9 cellular contexts compared by ENCODE assay signal in the genomic region with DNA sequence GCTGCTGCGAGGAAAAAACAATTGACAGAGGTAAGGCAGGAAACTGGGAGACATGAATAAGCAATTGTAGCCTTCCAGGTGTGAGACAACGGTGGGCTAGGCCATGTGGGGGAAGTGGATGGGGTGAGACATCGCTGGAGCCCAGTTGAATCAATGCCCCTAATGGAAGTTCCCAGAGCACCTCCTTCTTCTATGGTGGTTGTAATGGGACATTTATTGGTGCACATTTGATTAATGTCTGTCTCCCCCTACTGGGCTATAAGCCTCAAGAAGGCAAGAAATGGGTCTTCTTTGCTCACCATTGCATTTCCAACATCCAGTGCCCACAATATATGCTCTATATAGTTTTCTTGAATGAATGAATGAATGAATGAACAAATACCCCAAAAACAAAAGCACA. TPM values are rescaled to one million over a fixed set of nuclear protein-coding genes. Genes with fewer than 3 reads are reported as not detected.
DNase-seq lines count a peak whose midpoint lies in the region; ATAC-seq and TF ChIP-seq lines count a peak whose summit lies in the region.
"Had no signal": no experiment of that assay in that cellular context is flagged by ENCODE, and none has a peak within 500 bp of the region (broad histone marks: within the 10 kb centered on the region; RNA-seq: fewer than 3 reads in every experiment).

No MANE protein-coding gene starts in this region.

- peak; percentile 74 for ATAC-seq in Panc1
- no peak for ATAC-seq in aorta (ENCODE audit: low FRiP score)

- H3K27ac ChIP-seq in HEK293 (ENCODE audit: extremely low read depth, low read depth, low read length) = no peak overlapping the region
- H3K27ac ChIP-seq in Panc1 (ENCODE audit: low read length) = no peak overlapping the region
- no peak overlapping the region for H3K27ac ChIP-seq in aorta (ENCODE audit: low read depth in 1 of 2, low read length in 2 of 2)
- no peak overlapping the region for H3K27ac ChIP-seq in right atrium auricular region

- H3K36me3 ChIP-seq in HEK293 (ENCODE audit: control insufficient read depth in 2 of 2, insufficient read depth in 1 of 2, low read length in 2 of 2) = no peaks in the 10 kb centered on the region
- no peaks in the 10 kb centered on the region for H3K36me3 ChIP-seq in Panc1 (ENCODE audit: control insufficient read depth, insufficient read depth, low read length)
- no peaks in the 10 kb centered on the region for H3K36me3 ChIP-seq in aorta (ENCODE audit: control insufficient read depth in 1 of 2, insufficient read depth in 2 of 2, low read length in 1 of 2)
- H3K36me3 ChIP-seq in right atrium auricular region = no peaks in the 10 kb centered on the region

- DNase-seq in COLO829 (ENCODE audit: low spot score) = peak; percentile 28
- peak; percentile 12 for DNase-seq in Panc1 (ENCODE audit: low read depth, low spot score)
- DNase-seq in iPS-NIHi11 (ENCODE audit: low spot score) = peak; percentile 48
- no peak for DNase-seq in hypothalamus (lab: John Stamatoyannopoulos, UW)
- no peak for DNase-seq in aorta
- DNase-seq in right atrium auricular region (ENCODE audit: low spot score) = no peak
- DNase-seq in activated CD4-positive, alpha-beta T cell treated with anti-CD3 and anti-CD28 coated beads, Interleukin-2, amount 10 ng/mL, durations not matched to agents 24 days and 14 days = no peak
- DNase-seq: stimulated activated CD4-positive, alpha-beta T cell treated with anti-CD3 and anti-CD28 coated beads, Interleukin-2, amount 100 ng/mL, for 24 hours had no signal

- H3K27ac Mint-ChIP-seq in activated CD4-positive, alpha-beta T cell treated with anti-CD3 and anti-CD28 coated beads, Interleukin-2, amount 10 ng/mL, durations not matched to agents 24 days and 14 days = no peak overlapping the region

- intact Hi-C loops in Panc1 (cut with micrococcal nuclease; ENCODE audit: unreplicated experiment) (no loop called here), aorta (cut with DNase I) (no loop called here)
- intact Hi-C loops in activated CD4-positive, alpha-beta T cell treated with anti-CD3 and anti-CD28 coated beads, Interleukin-2, amount 10 ng/mL, durations not matched to agents 24 days and 14 days (cut with micrococcal nuclease) = loop anchor here (5.0 kb wide), 1 partner anchor 79 kb away; a partner anchor contains a TSS

- BruUV-seq in Panc1 (replicated peaks; lab: Mats Ljungman, UMichigan) = no TSS peak

- H3K27me3 Mint-ChIP-seq in activated CD4-positive, alpha-beta T cell treated with anti-CD3 and anti-CD28 coated beads, Interleukin-2, amount 10 ng/mL, durations not matched to agents 24 days and 14 days = peaks cover 61% of the 10 kb centered on the region

- no peaks in the 10 kb centered on the region for H3K9me3 Mint-ChIP-seq in activated CD4-positive, alpha-beta T cell treated with anti-CD3 and anti-CD28 coated beads, Interleukin-2, amount 10 ng/mL, durations not matched to agents 24 days and 14 days

- CTCF ChIA-PET in HEK293 (lab: Yijun Ruan, JAX) = interaction anchor here (3.9 kb wide), 1 partner anchor 11 kb away, joined by 21 read pairs; no protein-coding TSS in a partner anchor
- CTCF ChIA-PET in Panc1 (lab: Charles Lee) = no interaction called here

- H3K4me1 Mint-ChIP-seq in activated CD4-positive, alpha-beta T cell treated with anti-CD3 and anti-CD28 coated beads, Interleukin-2, amount 10 ng/mL, durations not matched to agents 24 days and 14 days = peaks cover 3% of the 10 kb centered on the region

- H3K36me3 Mint-ChIP-seq in activated CD4-positive, alpha-beta T cell treated with anti-CD3 and anti-CD28 coated beads, Interleukin-2, amount 10 ng/mL, durations not matched to agents 24 days and 14 days (ENCODE audit: low read depth) = no peaks in the 10 kb centered on the region

- H3K27me3 ChIP-seq in Panc1 (ENCODE audit: control insufficient read depth, insufficient read depth, low read length) (peaks cover 39% of the 10 kb centered on the region), aorta (ENCODE audit: control insufficient read depth in 1 of 2, insufficient read depth in 2 of 2, low read length in 1 of 2) (no peaks in the 10 kb centered on the region), right atrium auricular region (no peaks in the 10 kb centered on the region)

- POLR2A ChIA-PET in HEK293 (lab: Yijun Ruan, JAX) = no interaction called here
- POLR2A ChIA-PET in Panc1 (lab: Charles Lee) = no interaction called here

- H3K4me1 ChIP-seq in HEK293 (ENCODE audit: control insufficient read depth, insufficient read depth, low read length) = no peaks in the 10 kb centered on the region
- no peaks in the 10 kb centered on the region for H3K4me1 ChIP-seq in Panc1 (ENCODE audit: control insufficient read depth, insufficient read depth, low read length)
- H3K4me1 ChIP-seq in aorta (ENCODE audit: control insufficient read depth in 1 of 2, insufficient read depth in 2 of 2, low read length in 2 of 2) = no peaks in the 10 kb centered on the region
- H3K4me1 ChIP-seq in right atrium auricular region = no peaks in the 10 kb centered on the region

- 70 to 72% methylated on average over 3 of the region's 3 CpGs for WGBS in aorta, 2 donors

- H3K4me3 Mint-ChIP-seq in activated CD4-positive, alpha-beta T cell treated with anti-CD3 and anti-CD28 coated beads, Interleukin-2, amount 10 ng/mL, durations not matched to agents 24 days and 14 days = no peak overlapping the region

- TF ChIP-seq CTCF in HEK293 (tag by site-specific recombination; IDR thresholded peaks at IDR 0.05) (no peak), Panc1 (IDR thresholded peaks at IDR 0.05) (peak; percentile 66; the same call in 1 of the 2 replicates), right atrium auricular region (IDR thresholded peaks at IDR 0.05) (peak in 1 of 2 donors; percentile 22)

- H3K4me3 ChIP-seq in HEK293 (ENCODE audit: low read depth, low read length) (no peak overlapping the region), Panc1 (ENCODE audit: low read depth in 2 of 2, low read length in 2 of 2) (no peak overlapping the region), aorta (ENCODE audit: low read length in 2 of 2) (no peak overlapping the region), right atrium auricular region (no peak overlapping the region)

- in situ Hi-C loops in Panc1 (cut with HindIII; ENCODE audit: low pct_unique_long_range_greater_than_20kb, low sequenced_read_pairs) = no loop called here

- no peaks in the 10 kb centered on the region for H3K9me3 ChIP-seq in HEK293 (ENCODE audit: control insufficient read depth, insufficient read depth, low read depth, low read length)
- no peaks in the 10 kb centered on the region for H3K9me3 ChIP-seq in Panc1 (ENCODE audit: control insufficient read depth, insufficient read depth, low read depth, low read length)
- H3K9me3 ChIP-seq in aorta (ENCODE audit: control insufficient read depth, low read length) = no peaks in the 10 kb centered on the region
- no peaks in the 10 kb centered on the region for H3K9me3 ChIP-seq in right atrium auricular region

TF ChIP-seq in HEK293, 187 proteins besides CTCF, POLR2A, EP300 and RAD21:
- TF ChIP-seq ZNF654 (tag by site-specific recombination; IDR thresholded peaks at IDR 0.05; ENCODE audit: low read depth) (0 out of 2 replicates have a peak, but pooled peaks have one; percentile 14), RBAK (tag by site-specific recombination; IDR thresholded peaks at IDR 0.05) (no peak), ZNF302 (tag by site-specific recombination; IDR thresholded peaks at IDR 0.05; ENCODE audit: low read depth) (no peak)
- TF ChIP-seq, protein P1, sequence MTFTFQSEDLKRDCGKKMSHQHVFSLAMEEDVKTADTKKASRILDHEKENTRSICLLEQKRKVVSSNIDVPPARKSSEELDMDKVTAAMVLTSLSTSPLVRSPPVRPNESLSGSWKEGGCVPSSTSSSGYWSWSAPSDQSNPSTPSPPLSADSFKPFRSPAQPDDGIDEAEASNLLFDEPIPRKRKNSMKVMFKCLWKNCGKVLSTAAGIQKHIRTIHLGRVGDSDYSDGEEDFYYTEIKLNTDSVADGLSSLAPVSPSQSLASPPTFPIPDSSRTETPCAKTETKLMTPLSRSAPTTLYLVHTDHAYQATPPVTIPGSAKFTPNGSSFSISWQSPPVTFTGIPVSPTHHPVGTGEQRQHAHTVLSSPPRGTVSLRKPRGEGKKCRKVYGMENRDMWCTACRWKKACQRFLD (tag by site-specific recombination; IDR thresholded peaks at IDR 0.05) = no peak
TF ChIP-seq in HEK293: peak in this region for 1.

RNA-seq across cellular contexts. Expression of a gene that starts 22.7 kb away (rescaled TPM):
- total RNA-seq in Panc1 (2021; ENCODE audit: unreplicated experiment) (not detected), aorta (1 to 10 TPM; 2.8 to 4.3 TPM), right atrium auricular region (1 to 10 TPM in 1 of 2 donors, under 1 TPM in 1; 0.52 to 1.0 TPM)
- polyA plus RNA-seq in Panc1 (2012; ENCODE audit: insufficient read length) = not detected
- polyA plus RNA-seq in aorta = under 1 TPM in 1 of 2 donors, not detected in 1; 0.18 TPM
- total RNA-seq in activated CD4-positive, alpha-beta T cell treated with anti-CD3 and anti-CD28 coated beads, Interleukin-2, amount 10 ng/mL, durations not matched to agents 24 days and 14 days = not detected in 2 replicates

RNA-seq across cellular contexts. Expression of a gene that starts 54.1 kb away (rescaled TPM):
- total RNA-seq in Panc1 (2021; ENCODE audit: unreplicated experiment) (not detected), aorta (not detected), right atrium auricular region (not detected)
- polyA plus RNA-seq in Panc1 (2012; ENCODE audit: insufficient read length) = not detected
- under 1 TPM in 1 of 2 donors, not detected in 1; 0.75 TPM for polyA plus RNA-seq in aorta
- total RNA-seq in activated CD4-positive, alpha-beta T cell treated with anti-CD3 and anti-CD28 coated beads, Interleukin-2, amount 10 ng/mL, durations not matched to agents 24 days and 14 days = not detected in 2 replicates

Comparison
In these comparisons a context has a peak if more than half of its experiments do, and no peak if none do; other contexts are left out.
1. DNase-seq: peak in COLO829 (single experiment), Panc1 (single experiment) and iPS-NIHi11 (single experiment); none in hypothalamus (0 of 51), aorta (0 of 2), right atrium auricular region (single experiment) and activated CD4-positive, alpha-beta T cell treated with anti-CD3 and anti-CD28 coated beads, Interleukin-2, amount 10 ng/mL, durations not matched to agents 24 days and 14 days (single experiment).